15 cellular contexts compared by ENCODE assay signal in genomic region chr2:172179045-172179742, GRCh38.
DNase-seq lines count a peak whose midpoint lies in the region; ATAC-seq and TF ChIP-seq lines count a peak whose summit lies in the region.
"Had no signal": no experiment of that assay in that cellular context is flagged by ENCODE, and none has a peak within 500 bp of the region (broad histone marks: within the 10 kb centered on the region; RNA-seq: fewer than 3 reads in every experiment).

No MANE protein-coding gene starts in this region.

- H3K9me3 Mint-ChIP-seq in HFFc6 = no peaks in the 10 kb centered on the region
- H3K9me3 Mint-ChIP-seq in activated CD4-positive, alpha-beta memory T cell treated with anti-CD3 and anti-CD28 coated beads for 36 hours = peaks cover 4% of the 10 kb centered on the region

- no peak for ATAC-seq in HG03469 (IDR thresholded peaks at IDR 0.05; ENCODE audit: unreplicated experiment)
- ATAC-seq in left ventricle myocardium superior = no peak
- ATAC-seq: CD8-positive, alpha-beta T cell; heart right ventricle had no signal

- peaks cover 3% of the 10 kb centered on the region for H3K27me3 ChIP-seq in kidney epithelial cell (ENCODE audit: control insufficient read depth, insufficient read depth, low read length)
- H3K27me3 ChIP-seq: heart right ventricle had no signal

- POLR2A ChIA-PET in activated CD4-positive, alpha-beta memory T cell treated with anti-CD3 and anti-CD28 coated beads for 36 hours (lab: Charles Lee) = interaction anchor here (1.2 kb wide), 1 partner anchor 20 kb away, joined by 3 read pairs; no protein-coding TSS in a partner anchor

- DNase-seq in DMS79 (lab: John Stamatoyannopoulos, UW) = peak; percentile 9
- peak; percentile 24 for DNase-seq in HFFc6
- DNase-seq in activated CD4-positive, alpha-beta memory T cell treated with anti-CD3 and anti-CD28 coated beads for 36 hours = peak; percentile 46
- DNase-seq in kidney epithelial cell (ENCODE audit: low read depth) = peak; percentile 67
- DNase-seq in NCI-H1417 treated with DMSO at 0.1 percent for 48 hours (lab: John Stamatoyannopoulos, UW) = no peak
- DNase-seq in epidermal melanocyte (ENCODE audit: insufficient read length, low spot score) = no peak
- no peak for DNase-seq in left ventricle myocardium superior
- DNase-seq: activated CD4-positive, alpha-beta T cell treated with anti-CD3 and anti-CD28 coated beads, Interleukin-2, amount 50 U/mL, for 1 hour; CD8-positive, alpha-beta T cell; heart right ventricle; MV-4-11; posterior cingulate gyrus; SW 1271 had no signal

- H3K36me3 ChIP-seq in kidney epithelial cell (ENCODE audit: control insufficient read depth, insufficient read depth, low read length) = no peaks in the 10 kb centered on the region
- H3K36me3 ChIP-seq: heart right ventricle had no signal

- H3K4me1 Mint-ChIP-seq in HFFc6 (ENCODE audit: low read depth) = peaks cover 47% of the 10 kb centered on the region
- peaks cover 15% of the 10 kb centered on the region for H3K4me1 Mint-ChIP-seq in activated CD4-positive, alpha-beta memory T cell treated with anti-CD3 and anti-CD28 coated beads for 36 hours (ENCODE audit: low read depth)
- H3K4me1 Mint-ChIP-seq: memory B cell had no signal

- H3K27ac Mint-ChIP-seq in HFFc6 = peak overlapping the region; percentile 47; the same call in 1 of the 2 replicates
- H3K27ac Mint-ChIP-seq in activated CD4-positive, alpha-beta memory T cell treated with anti-CD3 and anti-CD28 coated beads for 36 hours = no peak overlapping the region
- H3K27ac Mint-ChIP-seq: CD8-positive, alpha-beta T cell; memory B cell had no signal

- peak overlapping the region; percentile 38 for H3K4me3 Mint-ChIP-seq in HFFc6
- H3K4me3 Mint-ChIP-seq in activated CD4-positive, alpha-beta memory T cell treated with anti-CD3 and anti-CD28 coated beads for 36 hours = no peak overlapping the region
- H3K4me3 Mint-ChIP-seq: CD8-positive, alpha-beta T cell; memory B cell had no signal

- no peak for TF ChIP-seq CTCF in HFFc6 (IDR thresholded peaks at IDR 0.05)
- TF ChIP-seq CTCF in kidney epithelial cell (IDR thresholded peaks at IDR 0.05; ENCODE audit: insufficient read depth, low read length, poor library complexity, severe bottlenecking) = no peak

- H3K4me3 ChIP-seq in kidney epithelial cell (ENCODE audit: low read depth, low read length) = no peak overlapping the region
- H3K4me3 ChIP-seq: heart right ventricle had no signal

- H3K36me3 Mint-ChIP-seq in HFFc6 (ENCODE audit: low read depth) = no peaks in the 10 kb centered on the region
- H3K36me3 Mint-ChIP-seq in activated CD4-positive, alpha-beta memory T cell treated with anti-CD3 and anti-CD28 coated beads for 36 hours = no peaks in the 10 kb centered on the region
- H3K36me3 Mint-ChIP-seq: CD8-positive, alpha-beta T cell; memory B cell had no signal

- no peaks in the 10 kb centered on the region for H3K27me3 Mint-ChIP-seq in HFFc6 (ENCODE audit: insufficient read depth)
- H3K27me3 Mint-ChIP-seq in activated CD4-positive, alpha-beta memory T cell treated with anti-CD3 and anti-CD28 coated beads for 36 hours = no peaks in the 10 kb centered on the region

- intact Hi-C loops in activated CD4-positive, alpha-beta memory T cell treated with anti-CD3 and anti-CD28 coated beads for 36 hours (cut with micrococcal nuclease) = loop anchor here (10.0 kb wide), 2 partner anchors 376 to 526 kb away; partner anchors contain the start of gene PDK1
- intact Hi-C loops in left ventricle myocardium superior (cut with micrococcal nuclease) = no loop called here

- CTCF ChIA-PET in activated CD4-positive, alpha-beta memory T cell treated with anti-CD3 and anti-CD28 coated beads for 36 hours (lab: Charles Lee) = interaction anchor here (1.4 to 12.7 kb wide), 2 partner anchors 283 to 305 kb away, joined by 4 to 225 read pairs; no protein-coding TSS in a partner anchor

Comparison
In these comparisons a context has a peak if more than half of its experiments do, and no peak if none do; other contexts are left out.
1. DNase-seq: peak in DMS79 (single experiment), HFFc6 (single experiment), activated CD4-positive, alpha-beta memory T cell treated with anti-CD3 and anti-CD28 coated beads for 36 hours (single experiment) and kidney epithelial cell (single experiment); none in NCI-H1417 treated with DMSO at 0.1 percent for 48 hours (single experiment), epidermal melanocyte (single experiment) and left ventricle myocardium superior (single experiment).